Comparison of ENCODE assay signal across 10 cellular contexts in genomic region chr9:5787759-5788329, GRCh38.
"Had no signal": no experiment of that assay in that cellular context is flagged by ENCODE, and none has a peak within 500 bp of the region (broad histone marks: within the 10 kb centered on the region; RNA-seq: fewer than 3 reads in every experiment).

No MANE protein-coding gene starts in this region.

- H3K27me3 Mint-ChIP-seq: naive B cell had no signal

- H3K4me3 Mint-ChIP-seq: naive B cell had no signal

- DNase-seq: activated CD8-positive, alpha-beta memory T cell treated with anti-CD3 and anti-CD28 coated beads, Interleukin-2, amount 50 U/mL, for 48 hours; activated effector memory CD4-positive, alpha-beta T cell treated with anti-CD3 and anti-CD28 coated beads, Interleukin-2, amount 50 U/mL, for 16 hours; adrenal gland; islet precursor cell; naive B cell; stimulated activated CD4-positive, alpha-beta T cell treated with anti-CD3 and anti-CD28 coated beads, Interleukin-12 subunit alpha, Interleukin-12 subunit beta, amount 100 ng/mL, for 4 hours; stimulated activated CD4-positive, alpha-beta T cell treated with anti-CD3 and anti-CD28 coated beads, Interleukin-2, amount 100 ng/mL, for 24 hours; T-helper 9 cell; trophoblast cell had no signal

- ATAC-seq: esophagus mucosa had no signal
